ENCODE assay signal across 9 cellular contexts in genomic region chr3:119681279-119681678, GRCh38. TPM values are rescaled to one million over a fixed set of nuclear protein-coding genes. Genes with fewer than 3 reads are reported as not detected.
A peak's percentile ranks its signal among the peaks of the same experiment; 100 is the strongest.
DNase-seq lines count a peak whose midpoint lies in the region; ATAC-seq, FAIRE-seq and TF ChIP-seq lines count a peak whose summit lies in the region.
"Had no signal": no experiment of that assay in that cellular context is flagged by ENCODE, and none has a peak within 500 bp of the region (broad histone marks: within the 10 kb centered on the region; RNA-seq: fewer than 3 reads in every experiment).

No MANE protein-coding gene starts in this region.

- intact Hi-C loops in activated naive CD4-positive, alpha-beta T cell treated with anti-CD3 and anti-CD28 coated beads for 36 hours (cut with micrococcal nuclease), result loop anchor here (1.0 to 5.0 kb wide), 9 partner anchors 62 to 799 kb away; partner anchors contain the start of genes CD80 and IGSF11

- no peak for ATAC-seq in GM18861 (IDR thresholded peaks at IDR 0.05; ENCODE audit: unreplicated experiment)

- peak; percentile 66 for FAIRE-seq in H54 (lab: Jason Lieb, UNC)
- FAIRE-seq in urothelium cell line (lab: Jason Lieb, UNC), result no peak

- TF ChIP-seq POLR2A in H54 (IDR thresholded peaks at IDR 0.05; ENCODE audit: low read depth, low read length), result no peak

- peak; percentile 10 for DNase-seq in NCI-H1092 treated with DMSO at 0.1 percent for 48 hours (lab: John Stamatoyannopoulos, UW)
- DNase-seq in NCI-H1092 (lab: John Stamatoyannopoulos, UW), result no peak
- DNase-seq in H54 (ENCODE audit: insufficient read length, low spot score), result no peak
- peak; percentile 30 for DNase-seq in NCI-H82 treated with DMSO at 0.1 percent for 48 hours (lab: John Stamatoyannopoulos, UW; ENCODE audit: unreplicated experiment)
- peak; percentile 46 to 60 for DNase-seq in fibroblast of lung (ENCODE audit: low read depth in 2 of 2)
- peak; percentile 33 for DNase-seq in urothelium cell line (ENCODE audit: low spot score)
- DNase-seq in activated naive CD4-positive, alpha-beta T cell treated with anti-CD3 and anti-CD28 coated beads for 36 hours, result no peak

- no peaks in the 10 kb centered on the region for H3K4me1 ChIP-seq in fibroblast of lung (ENCODE audit: control insufficient read depth, extremely low read depth, insufficient read depth, low read length)

- no peaks in the 10 kb centered on the region for H3K9me3 Mint-ChIP-seq in activated naive CD4-positive, alpha-beta T cell treated with anti-CD3 and anti-CD28 coated beads for 36 hours

- no peaks in the 10 kb centered on the region for H3K27me3 Mint-ChIP-seq in activated naive CD4-positive, alpha-beta T cell treated with anti-CD3 and anti-CD28 coated beads for 36 hours (ENCODE audit: low read depth)

- H3K27ac Mint-ChIP-seq in activated naive CD4-positive, alpha-beta T cell treated with anti-CD3 and anti-CD28 coated beads for 36 hours, result no peak overlapping the region

- H3K27me3 ChIP-seq in fibroblast of lung (ENCODE audit: control insufficient read depth, insufficient read depth, low read length), result no peaks in the 10 kb centered on the region
- H3K27me3 ChIP-seq: BLaER1 treated with 17β-estradiol and CSF1 and Interleukin-3, amounts not matched to agents 10 nM and 100 nM had no signal

- no peaks in the 10 kb centered on the region for H4K20me1 ChIP-seq in fibroblast of lung (ENCODE audit: control insufficient read depth, extremely low read depth, insufficient read depth, low read length)
- H4K20me1 ChIP-seq: BLaER1 treated with 17β-estradiol and CSF1 and Interleukin-3, amounts not matched to agents 10 nM and 100 nM had no signal

- peaks cover 7% of the 10 kb centered on the region for H3K4me1 Mint-ChIP-seq in activated naive CD4-positive, alpha-beta T cell treated with anti-CD3 and anti-CD28 coated beads for 36 hours (ENCODE audit: low read depth)

- H3K36me3 ChIP-seq in fibroblast of lung (ENCODE audit: control insufficient read depth, insufficient read depth, low read length), result no peaks in the 10 kb centered on the region
- H3K36me3 ChIP-seq: BLaER1 treated with 17β-estradiol and CSF1 and Interleukin-3, amounts not matched to agents 10 nM and 100 nM had no signal

- H3K9me3 ChIP-seq in fibroblast of lung (ENCODE audit: control insufficient read depth, insufficient read depth, low read depth, low read length), result no peaks in the 10 kb centered on the region

- H3K9ac ChIP-seq in fibroblast of lung (ENCODE audit: insufficient read depth, low read length), result no peak overlapping the region
- H3K9ac ChIP-seq: BLaER1 treated with 17β-estradiol and CSF1 and Interleukin-3, amounts not matched to agents 10 nM and 100 nM had no signal

- peaks cover 4% of the 10 kb centered on the region for H3K36me3 Mint-ChIP-seq in activated naive CD4-positive, alpha-beta T cell treated with anti-CD3 and anti-CD28 coated beads for 36 hours (ENCODE audit: low read depth)

- H3K4me3 Mint-ChIP-seq in activated naive CD4-positive, alpha-beta T cell treated with anti-CD3 and anti-CD28 coated beads for 36 hours, result no peak overlapping the region

- no peak overlapping the region for H3K27ac ChIP-seq in fibroblast of lung (ENCODE audit: insufficient read depth, low read length)
- H3K27ac ChIP-seq: BLaER1 treated with 17β-estradiol and CSF1 and Interleukin-3, amounts not matched to agents 10 nM and 100 nM had no signal

- H3K4me2 ChIP-seq in fibroblast of lung (ENCODE audit: extremely low read depth, insufficient read depth, low read length), result no peak overlapping the region
- H3K4me2 ChIP-seq: BLaER1 treated with 17β-estradiol and CSF1 and Interleukin-3, amounts not matched to agents 10 nM and 100 nM had no signal

- CTCF ChIA-PET in activated naive CD4-positive, alpha-beta T cell treated with anti-CD3 and anti-CD28 coated beads for 36 hours (lab: Charles Lee), result interaction anchor here (0.7 to 3.3 kb wide), 13 partner anchors 9 to 798 kb away, joined by 3 to 16 read pairs (median 4); partner anchors contain the start of genes TEX55 and TIMMDC1

- no peak overlapping the region for H3K4me3 ChIP-seq in fibroblast of lung (replicated peaks in 1 of 4; ENCODE audit: control extremely low read depth in 1 of 4, insufficient read depth in 1 of 4, low read depth in 3 of 4, low read length in 4 of 4)
- H3K4me3 ChIP-seq: BLaER1 treated with 17β-estradiol and CSF1 and Interleukin-3, amounts not matched to agents 10 nM and 100 nM had no signal

- TF ChIP-seq CTCF in fibroblast of lung (conservative IDR thresholded peaks at IDR 0.05 in 1 of 2, IDR thresholded peaks at IDR 0.05 in 1 of 2; ENCODE audit: low read depth in 1 of 2, low read length in 2 of 2), result peak; percentile 44

- H2AFZ ChIP-seq in fibroblast of lung (ENCODE audit: low read length), result no peak overlapping the region

- H3K79me2 ChIP-seq in fibroblast of lung (ENCODE audit: control insufficient read depth, insufficient read depth, low read length), result no peaks in the 10 kb centered on the region

RNA-seq across cellular contexts. Expression of gene COX17, which starts 4.1 kb away (rescaled TPM):
- total RNA-seq in fibroblast of lung, result 13.9 and 21.0 TPM in 2 replicates
- polyA plus RNA-seq in fibroblast of lung, result 19.6 and 24.2 TPM in 2 replicates
- 37.5 and 38.5 TPM in 2 replicates for polyA plus RNA-seq in fibroblast of lung (2012)
- 2.8 and 18.7 TPM in 2 replicates for polyA minus RNA-seq in fibroblast of lung (ENCODE audit: low replicate concordance)
- total RNA-seq in activated naive CD4-positive, alpha-beta T cell treated with anti-CD3 and anti-CD28 coated beads for 36 hours, result 100 to 1,000 TPM; 104 to 113 TPM

RNA-seq across cellular contexts. Expression of gene POPDC2, which starts 20.9 kb away (rescaled TPM):
- 0.17 and 0.26 TPM in 2 replicates for total RNA-seq in fibroblast of lung
- polyA plus RNA-seq in fibroblast of lung, result 0.26 and 0.34 TPM in 2 replicates
- 0.06 and 0.21 TPM in 2 replicates for polyA plus RNA-seq in fibroblast of lung (2012)
- polyA minus RNA-seq in fibroblast of lung (ENCODE audit: low replicate concordance), result not detected in 2 replicates
- total RNA-seq in activated naive CD4-positive, alpha-beta T cell treated with anti-CD3 and anti-CD28 coated beads for 36 hours, result 1 to 10 TPM in 1 of 2 experiments, under 1 TPM in 1; 0.72 to 1.5 TPM

RNA-seq across cellular contexts. Expression of gene CFAP91, which starts 21.5 kb away (rescaled TPM):
- total RNA-seq in fibroblast of lung, result 0.17 and 0.77 TPM in 2 replicates
- polyA plus RNA-seq in fibroblast of lung, result 0.02 and 0.10 TPM in 2 replicates
- not detected in 2 replicates for polyA plus RNA-seq in fibroblast of lung (2012)
- not detected in 2 replicates for polyA minus RNA-seq in fibroblast of lung (ENCODE audit: low replicate concordance)
- total RNA-seq in activated naive CD4-positive, alpha-beta T cell treated with anti-CD3 and anti-CD28 coated beads for 36 hours, result under 1 TPM; 0.26 to 0.57 TPM

Comparison
In these comparisons a context has a peak if more than half of its experiments do, and no peak if none do; other contexts are left out.
1. DNase-seq: peak in NCI-H1092 treated with DMSO at 0.1 percent for 48 hours (single experiment), NCI-H82 treated with DMSO at 0.1 percent for 48 hours (single experiment), fibroblast of lung (2 of 2) and urothelium cell line (single experiment); none in NCI-H1092 (single experiment), H54 (single experiment) and activated naive CD4-positive, alpha-beta T cell treated with anti-CD3 and anti-CD28 coated beads for 36 hours (single experiment).